ENCODE assay signal across 9 cellular contexts in genomic region chr5:1931590-1932138, GRCh38. TPM values are rescaled to one million over a fixed set of nuclear protein-coding genes. Genes with fewer than 3 reads are reported as not detected.
DNase-seq lines count a peak whose midpoint lies in the region; ATAC-seq and TF ChIP-seq lines count a peak whose summit lies in the region.
"Had no signal": no experiment of that assay in that cellular context is flagged by ENCODE, and none has a peak within 500 bp of the region (broad histone marks: within the 10 kb centered on the region; RNA-seq: fewer than 3 reads in every experiment).

No MANE protein-coding gene starts in this region.

- H3K4me3 ChIP-seq in right cardiac atrium (ENCODE audit: low read length): peak overlapping the region; percentile 55
- peak overlapping the region; percentile 69 for H3K4me3 ChIP-seq in neuron (ENCODE audit: low read length)
- peak overlapping the region; percentile 58 to 59 for H3K4me3 ChIP-seq in vagina

- intact Hi-C loops in right cardiac atrium (cut with DNase I): no loop called here
- intact Hi-C loops in vagina (cut with DNase I): no loop called here

- DNase-seq in NCI-H2107 treated with DMSO at 0.1 percent for 48 hours (lab: John Stamatoyannopoulos, UW; ENCODE audit: unreplicated experiment) (peak; percentile 43), NCI-H2107 (lab: John Stamatoyannopoulos, UW) (no peak), right cardiac atrium (peak; percentile 48 to 81 (median 68)), vagina (ENCODE audit: extremely low spot score in 2 of 2) (no peak), SK-N-DZ (ENCODE audit: low spot score) (no peak), MV-4-11 (lab: John Stamatoyannopoulos, UW) (no peak)
- DNase-seq: NCI-H2171 treated with DMSO at 0.1 percent for 48 hours had no signal

- H2AFZ ChIP-seq in neuron (ENCODE audit: low read depth, low read length): peak overlapping the region; percentile 77

- H3K27ac ChIP-seq in right cardiac atrium (ENCODE audit: low read length): peak overlapping the region; percentile 13
- H3K27ac ChIP-seq in vagina: peak overlapping the region; percentile 90

- WGBS in right cardiac atrium: 9% methylated on average over 30 of the region's 30 CpGs

- H3K4me1 ChIP-seq in right cardiac atrium (ENCODE audit: control insufficient read depth, insufficient read depth, low read length): no peaks in the 10 kb centered on the region
- no peaks in the 10 kb centered on the region for H3K4me1 ChIP-seq in neuron (ENCODE audit: insufficient read depth, low read length)
- peaks cover 15% of the 10 kb centered on the region for H3K4me1 ChIP-seq in vagina

- H3K27me3 ChIP-seq in right cardiac atrium (ENCODE audit: control insufficient read depth, insufficient read depth) (no peaks in the 10 kb centered on the region), neuron (ENCODE audit: insufficient read depth, low read length) (no peaks in the 10 kb centered on the region), vagina (no peaks in the 10 kb centered on the region)

- H3K9me3 ChIP-seq in right cardiac atrium (ENCODE audit: control insufficient read depth, low read length): no peaks in the 10 kb centered on the region
- peaks cover 1% of the 10 kb centered on the region for H3K9me3 ChIP-seq in neuron (ENCODE audit: low read length)
- no peaks in the 10 kb centered on the region for H3K9me3 ChIP-seq in vagina

- TF ChIP-seq CTCF in vagina (IDR thresholded peaks at IDR 0.05): no peak

- TF ChIP-seq POLR2A in vagina (IDR thresholded peaks at IDR 0.05): no peak

- ATAC-seq in right cardiac atrium: peak; percentile 81 to 91
- no peak for ATAC-seq in GM19452 (IDR thresholded peaks at IDR 0.05; ENCODE audit: unreplicated experiment)

- peaks cover 2% of the 10 kb centered on the region for H3K36me3 ChIP-seq in neuron (ENCODE audit: insufficient read depth, low read length)
- H3K36me3 ChIP-seq in vagina: no peaks in the 10 kb centered on the region

RNA-seq across cellular contexts. Expression of gene IRX4, which starts 48.9 kb away (rescaled TPM):
- total RNA-seq in right cardiac atrium (under 1 TPM in 1 of 4 donors, not detected in 3; 0.21 TPM), vagina (26.8 TPM)
- not detected for polyA plus RNA-seq in right cardiac atrium
- not detected in 2 replicates for polyA plus RNA-seq in SK-N-DZ (2014; cell fraction: cytosol; rRNA removed)
- not detected in 2 replicates for polyA plus RNA-seq in SK-N-DZ (2014; cell fraction: nucleus; rRNA removed)

Comparison
In these comparisons a context has a peak if more than half of its experiments do, and no peak if none do; other contexts are left out.
1. DNase-seq: peak in NCI-H2107 treated with DMSO at 0.1 percent for 48 hours (single experiment) and right cardiac atrium (3 of 3); none in NCI-H2107 (single experiment), vagina (0 of 2), SK-N-DZ (single experiment) and MV-4-11 (single experiment).
2. RNA of gene IRX4, which starts 48.9 kb away (total RNA-seq): 26.8 TPM in vagina (single experiment); 0.21 TPM in right cardiac atrium; every median in the first group is over 10 times any median in the second.
3. Peak in every context shown above with its lines, with median percentiles within 50 percentile points of each other: H3K4me3 ChIP-seq.